1 cellular context compared by ENCODE assay signal in the genomic region with DNA sequence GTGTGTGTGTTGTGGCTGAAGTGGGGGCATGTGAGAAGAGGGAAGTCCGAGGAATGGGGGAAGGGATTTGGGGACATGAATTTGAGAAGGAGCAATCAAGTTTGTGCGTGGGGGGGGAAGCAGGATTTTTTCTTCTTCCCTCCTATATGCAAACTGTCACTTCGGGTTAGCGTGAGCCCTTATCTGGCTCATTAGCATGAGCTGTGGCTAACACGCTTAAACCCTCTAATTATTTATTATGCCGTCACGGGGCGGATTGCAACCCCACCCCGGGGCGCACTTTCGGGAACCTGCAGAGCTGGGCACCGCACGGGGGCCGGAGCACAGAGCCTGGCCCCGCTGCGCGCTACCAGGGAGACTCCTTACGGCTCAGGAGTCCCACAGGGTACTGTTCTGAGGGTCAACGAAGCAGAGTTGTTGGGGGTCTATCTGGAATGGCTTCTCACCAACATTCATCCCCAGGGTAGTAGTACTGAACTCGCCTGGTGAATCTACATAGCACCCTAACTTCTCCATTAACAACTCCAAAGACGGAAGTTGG.
A peak's percentile ranks its signal among the peaks of the same experiment; 100 is the strongest.
TF ChIP-seq lines count a peak whose summit lies in the region.

No MANE protein-coding gene starts in this region.

TF ChIP-seq in GM12878, 131 proteins besides CTCF, POLR2A, EP300 and RAD21:
- TF ChIP-seq ZNF207 (IDR thresholded peaks at IDR 0.05; ENCODE audit: borderline replicate concordance) (no peak), YBX1 (IDR thresholded peaks at IDR 0.05) (no peak), SMC3 (IDR thresholded peaks at IDR 0.05; ENCODE audit: borderline replicate concordance, low read length) (no peak), MYB (IDR thresholded peaks at IDR 0.05; ENCODE audit: borderline replicate concordance, low read depth, low read length) (no peak), TCF12 (IDR thresholded peaks at IDR 0.05; ENCODE audit: low read depth, low read length) (no peak), MTA2 (IDR thresholded peaks at IDR 0.05; ENCODE audit: low read depth) (peak; percentile 84), HDAC2 (IDR thresholded peaks at IDR 0.05) (no peak), ATF7 (IDR thresholded peaks at IDR 0.05; ENCODE audit: low read depth) (peak; percentile 34), IKZF1 (conservative IDR thresholded peaks at IDR 0.05) (no peak), SMAD5 (IDR thresholded peaks at IDR 0.05; ENCODE audit: low read depth) (no peak), ZNF274 (IDR thresholded peaks at IDR 0.05; ENCODE audit: insufficient read depth, insufficient read length) (no peak), CHD2 (IDR thresholded peaks at IDR 0.05; ENCODE audit: borderline replicate concordance, low read depth, low read length) (no peak), RB1 (IDR thresholded peaks at IDR 0.05; ENCODE audit: borderline replicate concordance) (no peak), NBN (IDR thresholded peaks at IDR 0.05) (0 out of 2 replicates have a peak, but pooled peaks have one; percentile 28), CBFB (IDR thresholded peaks at IDR 0.05; ENCODE audit: low read depth) (no peak), SPI1 (IDR thresholded peaks at IDR 0.05; ENCODE audit: borderline replicate concordance, insufficient read depth, low read depth, low read length) (0 out of 2 replicates have a peak, but pooled peaks have one; percentile 2), PAX5 (IDR thresholded peaks at IDR 0.05; ENCODE audit: borderline replicate concordance, low read depth, low read length) (no peak), RAD51 (IDR thresholded peaks at IDR 0.05) (no peak), ZSCAN29 (IDR thresholded peaks at IDR 0.05) (no peak), HDGF (IDR thresholded peaks at IDR 0.05) (no peak), BHLHE40 (IDR thresholded peaks at IDR 0.05; ENCODE audit: borderline replicate concordance in 1 of 2, low read depth in 2 of 2, low read length in 1 of 2) (peak in 1 of 2 experiments; percentile 63; a peak in 1 of 4 replicates), IKZF2 (IDR thresholded peaks at IDR 0.05) (peak in 1 of 2 experiments; percentile 23; a peak in 2 of 4 replicates), ZNF24 (IDR thresholded peaks at IDR 0.05) (no peak), POLR2AphosphoS5 (IDR thresholded peaks at IDR 0.05; ENCODE audit: low read length) (no peak), EGR1 (IDR thresholded peaks at IDR 0.05; ENCODE audit: borderline replicate concordance in 1 of 2, low read depth in 2 of 2, low read length in 2 of 2) (no peak), CEBPB (IDR thresholded peaks at IDR 0.05; ENCODE audit: borderline replicate concordance in 1 of 2, low read depth in 2 of 2, low read length in 2 of 2) (no peak), RBBP5 (conservative IDR thresholded peaks at IDR 0.05) (no peak)
- TF ChIP-seq, protein P1, sequence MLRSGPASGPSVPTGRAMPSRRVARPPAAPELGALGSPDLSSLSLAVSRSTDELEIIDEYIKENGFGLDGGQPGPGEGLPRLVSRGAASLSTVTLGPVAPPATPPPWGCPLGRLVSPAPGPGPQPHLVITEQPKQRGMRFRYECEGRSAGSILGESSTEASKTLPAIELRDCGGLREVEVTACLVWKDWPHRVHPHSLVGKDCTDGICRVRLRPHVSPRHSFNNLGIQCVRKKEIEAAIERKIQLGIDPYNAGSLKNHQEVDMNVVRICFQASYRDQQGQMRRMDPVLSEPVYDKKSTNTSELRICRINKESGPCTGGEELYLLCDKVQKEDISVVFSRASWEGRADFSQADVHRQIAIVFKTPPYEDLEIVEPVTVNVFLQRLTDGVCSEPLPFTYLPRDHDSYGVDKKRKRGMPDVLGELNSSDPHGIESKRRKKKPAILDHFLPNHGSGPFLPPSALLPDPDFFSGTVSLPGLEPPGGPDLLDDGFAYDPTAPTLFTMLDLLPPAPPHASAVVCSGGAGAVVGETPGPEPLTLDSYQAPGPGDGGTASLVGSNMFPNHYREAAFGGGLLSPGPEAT (IDR thresholded peaks at IDR 0.05; ENCODE audit: low read depth): 0 out of 2 replicates have a peak, but pooled peaks have one; percentile 26
- TF ChIP-seq, protein P2, sequence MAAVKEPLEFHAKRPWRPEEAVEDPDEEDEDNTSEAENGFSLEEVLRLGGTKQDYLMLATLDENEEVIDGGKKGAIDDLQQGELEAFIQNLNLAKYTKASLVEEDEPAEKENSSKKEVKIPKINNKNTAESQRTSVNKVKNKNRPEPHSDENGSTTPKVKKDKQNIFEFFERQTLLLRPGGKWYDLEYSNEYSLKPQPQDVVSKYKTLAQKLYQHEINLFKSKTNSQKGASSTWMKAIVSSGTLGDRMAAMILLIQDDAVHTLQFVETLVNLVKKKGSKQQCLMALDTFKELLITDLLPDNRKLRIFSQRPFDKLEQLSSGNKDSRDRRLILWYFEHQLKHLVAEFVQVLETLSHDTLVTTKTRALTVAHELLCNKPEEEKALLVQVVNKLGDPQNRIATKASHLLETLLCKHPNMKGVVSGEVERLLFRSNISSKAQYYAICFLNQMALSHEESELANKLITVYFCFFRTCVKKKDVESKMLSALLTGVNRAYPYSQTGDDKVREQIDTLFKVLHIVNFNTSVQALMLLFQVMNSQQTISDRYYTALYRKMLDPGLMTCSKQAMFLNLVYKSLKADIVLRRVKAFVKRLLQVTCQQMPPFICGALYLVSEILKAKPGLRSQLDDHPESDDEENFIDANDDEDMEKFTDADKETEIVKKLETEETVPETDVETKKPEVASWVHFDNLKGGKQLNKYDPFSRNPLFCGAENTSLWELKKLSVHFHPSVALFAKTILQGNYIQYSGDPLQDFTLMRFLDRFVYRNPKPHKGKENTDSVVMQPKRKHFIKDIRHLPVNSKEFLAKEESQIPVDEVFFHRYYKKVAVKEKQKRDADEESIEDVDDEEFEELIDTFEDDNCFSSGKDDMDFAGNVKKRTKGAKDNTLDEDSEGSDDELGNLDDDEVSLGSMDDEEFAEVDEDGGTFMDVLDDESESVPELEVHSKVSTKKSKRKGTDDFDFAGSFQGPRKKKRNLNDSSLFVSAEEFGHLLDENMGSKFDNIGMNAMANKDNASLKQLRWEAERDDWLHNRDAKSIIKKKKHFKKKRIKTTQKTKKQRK (IDR thresholded peaks at IDR 0.05; ENCODE audit: low read depth, low read length): no peak
- TF ChIP-seq, protein P3, sequence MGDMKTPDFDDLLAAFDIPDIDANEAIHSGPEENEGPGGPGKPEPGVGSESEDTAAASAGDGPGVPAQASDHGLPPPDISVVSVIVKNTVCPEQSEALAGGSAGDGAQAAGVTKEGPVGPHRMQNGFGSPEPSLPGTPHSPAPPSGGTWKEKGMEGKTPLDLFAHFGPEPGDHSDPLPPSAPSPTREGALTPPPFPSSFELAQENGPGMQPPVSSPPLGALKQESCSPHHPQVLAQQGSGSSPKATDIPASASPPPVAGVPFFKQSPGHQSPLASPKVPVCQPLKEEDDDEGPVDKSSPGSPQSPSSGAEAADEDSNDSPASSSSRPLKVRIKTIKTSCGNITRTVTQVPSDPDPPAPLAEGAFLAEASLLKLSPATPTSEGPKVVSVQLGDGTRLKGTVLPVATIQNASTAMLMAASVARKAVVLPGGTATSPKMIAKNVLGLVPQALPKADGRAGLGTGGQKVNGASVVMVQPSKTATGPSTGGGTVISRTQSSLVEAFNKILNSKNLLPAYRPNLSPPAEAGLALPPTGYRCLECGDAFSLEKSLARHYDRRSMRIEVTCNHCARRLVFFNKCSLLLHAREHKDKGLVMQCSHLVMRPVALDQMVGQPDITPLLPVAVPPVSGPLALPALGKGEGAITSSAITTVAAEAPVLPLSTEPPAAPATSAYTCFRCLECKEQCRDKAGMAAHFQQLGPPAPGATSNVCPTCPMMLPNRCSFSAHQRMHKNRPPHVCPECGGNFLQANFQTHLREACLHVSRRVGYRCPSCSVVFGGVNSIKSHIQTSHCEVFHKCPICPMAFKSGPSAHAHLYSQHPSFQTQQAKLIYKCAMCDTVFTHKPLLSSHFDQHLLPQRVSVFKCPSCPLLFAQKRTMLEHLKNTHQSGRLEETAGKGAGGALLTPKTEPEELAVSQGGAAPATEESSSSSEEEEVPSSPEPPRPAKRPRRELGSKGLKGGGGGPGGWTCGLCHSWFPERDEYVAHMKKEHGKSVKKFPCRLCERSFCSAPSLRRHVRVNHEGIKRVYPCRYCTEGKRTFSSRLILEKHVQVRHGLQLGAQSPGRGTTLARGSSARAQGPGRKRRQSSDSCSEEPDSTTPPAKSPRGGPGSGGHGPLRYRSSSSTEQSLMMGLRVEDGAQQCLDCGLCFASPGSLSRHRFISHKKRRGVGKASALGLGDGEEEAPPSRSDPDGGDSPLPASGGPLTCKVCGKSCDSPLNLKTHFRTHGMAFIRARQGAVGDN (IDR thresholded peaks at IDR 0.05): peak; percentile 49; the same call in 1 of the 2 replicates
- TF ChIP-seq, protein P4, sequence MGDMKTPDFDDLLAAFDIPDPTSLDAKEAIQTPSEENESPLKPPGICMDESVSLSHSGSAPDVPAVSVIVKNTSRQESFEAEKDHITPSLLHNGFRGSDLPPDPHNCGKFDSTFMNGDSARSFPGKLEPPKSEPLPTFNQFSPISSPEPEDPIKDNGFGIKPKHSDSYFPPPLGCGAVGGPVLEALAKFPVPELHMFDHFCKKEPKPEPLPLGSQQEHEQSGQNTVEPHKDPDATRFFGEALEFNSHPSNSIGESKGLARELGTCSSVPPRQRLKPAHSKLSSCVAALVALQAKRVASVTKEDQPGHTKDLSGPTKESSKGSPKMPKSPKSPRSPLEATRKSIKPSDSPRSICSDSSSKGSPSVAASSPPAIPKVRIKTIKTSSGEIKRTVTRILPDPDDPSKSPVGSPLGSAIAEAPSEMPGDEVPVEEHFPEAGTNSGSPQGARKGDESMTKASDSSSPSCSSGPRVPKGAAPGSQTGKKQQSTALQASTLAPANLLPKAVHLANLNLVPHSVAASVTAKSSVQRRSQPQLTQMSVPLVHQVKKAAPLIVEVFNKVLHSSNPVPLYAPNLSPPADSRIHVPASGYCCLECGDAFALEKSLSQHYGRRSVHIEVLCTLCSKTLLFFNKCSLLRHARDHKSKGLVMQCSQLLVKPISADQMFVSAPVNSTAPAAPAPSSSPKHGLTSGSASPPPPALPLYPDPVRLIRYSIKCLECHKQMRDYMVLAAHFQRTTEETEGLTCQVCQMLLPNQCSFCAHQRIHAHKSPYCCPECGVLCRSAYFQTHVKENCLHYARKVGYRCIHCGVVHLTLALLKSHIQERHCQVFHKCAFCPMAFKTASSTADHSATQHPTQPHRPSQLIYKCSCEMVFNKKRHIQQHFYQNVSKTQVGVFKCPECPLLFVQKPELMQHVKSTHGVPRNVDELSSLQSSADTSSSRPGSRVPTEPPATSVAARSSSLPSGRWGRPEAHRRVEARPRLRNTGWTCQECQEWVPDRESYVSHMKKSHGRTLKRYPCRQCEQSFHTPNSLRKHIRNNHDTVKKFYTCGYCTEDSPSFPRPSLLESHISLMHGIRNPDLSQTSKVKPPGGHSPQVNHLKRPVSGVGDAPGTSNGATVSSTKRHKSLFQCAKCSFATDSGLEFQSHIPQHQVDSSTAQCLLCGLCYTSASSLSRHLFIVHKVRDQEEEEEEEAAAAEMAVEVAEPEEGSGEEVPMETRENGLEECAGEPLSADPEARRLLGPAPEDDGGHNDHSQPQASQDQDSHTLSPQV (IDR thresholded peaks at IDR 0.05): no peak
